23 cellular contexts compared by ENCODE assay signal in genomic region chr3:78847203-78847602, GRCh38.
"Had no signal": no experiment of that assay in that cellular context is flagged by ENCODE, and none has a peak within 500 bp of the region (broad histone marks: within the 10 kb centered on the region; RNA-seq: fewer than 3 reads in every experiment).

No MANE protein-coding gene starts in this region.

- H3K36me3 Mint-ChIP-seq: activated CD8-positive, alpha-beta memory T cell treated with anti-CD3 and anti-CD28 coated beads, Interleukin-2, amount 10 ng/mL, durations not matched to agents 7 days and 5 days; naive thymus-derived CD4-positive, alpha-beta T cell; stimulated activated memory B cell treated with anti-CD40 and anti-IgM and Interleukin-4, amounts not matched to agents 10 μg/mL and 1 μg/mL and 100 μg/mL, for 72 hours; T-cell had no signal

- H3K27ac ChIP-seq: ascending aorta, breast epithelium, heart right ventricle, neutrophil, pancreas, SK-N-MC, spleen, testis had no signal

- H3K4me1 Mint-ChIP-seq: activated B cell treated with CpG ODN at 0.5 μM for 24 hours; activated CD4-positive, alpha-beta memory T cell treated with anti-CD3 and anti-CD28 coated beads, Interleukin-2, amount 10 ng/mL, durations not matched to agents 7 days and 5 days; activated CD8-positive, alpha-beta memory T cell treated with anti-CD3 and anti-CD28 coated beads, Interleukin-2, amount 10 ng/mL, durations not matched to agents 7 days and 5 days; naive thymus-derived CD4-positive, alpha-beta T cell; stimulated activated memory B cell treated with anti-CD40 and anti-IgM and Interleukin-4, amounts not matched to agents 10 μg/mL and 1 μg/mL and 100 μg/mL, for 72 hours; T-cell had no signal

- H3K27me3 Mint-ChIP-seq: activated B cell treated with CpG ODN at 0.5 μM for 24 hours; activated CD4-positive, alpha-beta memory T cell treated with anti-CD3 and anti-CD28 coated beads, Interleukin-2, amount 10 ng/mL, durations not matched to agents 7 days and 5 days; activated CD8-positive, alpha-beta memory T cell treated with anti-CD3 and anti-CD28 coated beads, Interleukin-2, amount 10 ng/mL, durations not matched to agents 7 days and 5 days; naive thymus-derived CD4-positive, alpha-beta T cell; stimulated activated memory B cell treated with anti-CD40 and anti-IgM and Interleukin-4, amounts not matched to agents 10 μg/mL and 1 μg/mL and 100 μg/mL, for 72 hours; T-cell had no signal

- H3K27ac Mint-ChIP-seq: activated B cell treated with CpG ODN at 0.5 μM for 24 hours; activated CD4-positive, alpha-beta memory T cell treated with anti-CD3 and anti-CD28 coated beads, Interleukin-2, amount 10 ng/mL, durations not matched to agents 7 days and 5 days; activated CD8-positive, alpha-beta memory T cell treated with anti-CD3 and anti-CD28 coated beads, Interleukin-2, amount 10 ng/mL, durations not matched to agents 7 days and 5 days; activated T-helper 2 cell treated with anti-CD3 and anti-CD28 coated beads, Interferon-gamma antibody, Interleukin-2, Interleukin-4, amounts not matched to agents 10 μg/mL and 5 μg/mL and 100 μg/mL, durations not matched to agents 14 hours and 24 hours and 36 hours; stimulated activated memory B cell treated with anti-CD40 and anti-IgM and Interleukin-4, amounts not matched to agents 10 μg/mL and 1 μg/mL and 100 μg/mL, for 72 hours; T-cell had no signal

- H3K9me3 ChIP-seq: ascending aorta, breast epithelium, heart right ventricle, mucosa of descending colon, neutrophil, pancreas, spleen, testis had no signal

- H3K4me3 Mint-ChIP-seq: activated B cell treated with CpG ODN at 0.5 μM for 24 hours; activated CD4-positive, alpha-beta memory T cell treated with anti-CD3 and anti-CD28 coated beads, Interleukin-2, amount 10 ng/mL, durations not matched to agents 7 days and 5 days; activated CD8-positive, alpha-beta memory T cell treated with anti-CD3 and anti-CD28 coated beads, Interleukin-2, amount 10 ng/mL, durations not matched to agents 7 days and 5 days; naive thymus-derived CD4-positive, alpha-beta T cell; stimulated activated memory B cell treated with anti-CD40 and anti-IgM and Interleukin-4, amounts not matched to agents 10 μg/mL and 1 μg/mL and 100 μg/mL, for 72 hours; T-cell had no signal

- H3K4me1 ChIP-seq: breast epithelium, pancreas, spleen, testis had no signal

- H3K27me3 ChIP-seq: ascending aorta, breast epithelium, heart right ventricle, neutrophil, pancreas, spleen, testis had no signal

- DNase-seq: activated B cell treated with CpG ODN at 0.5 μM for 24 hours; activated CD4-positive, alpha-beta memory T cell treated with anti-CD3 and anti-CD28 coated beads, Interleukin-2, amount 10 ng/mL, durations not matched to agents 7 days and 5 days; activated CD4-positive, alpha-beta T cell treated with anti-CD3 and anti-CD28 coated beads for 4 hours; activated CD8-positive, alpha-beta memory T cell treated with anti-CD3 and anti-CD28 coated beads, Interleukin-2, amount 10 ng/mL, durations not matched to agents 7 days and 5 days; activated naive CD4-positive, alpha-beta T cell treated with anti-CD3 and anti-CD28 coated beads, Interleukin-2, amount 50 U/mL, for 16 hours; cortex of kidney; effector CD4-positive, alpha-beta T cell; heart right ventricle; mucosa of descending colon; naive thymus-derived CD4-positive, alpha-beta T cell; pancreas; spleen; stimulated activated CD4-positive, alpha-beta T cell treated with anti-CD3 and anti-CD28 coated beads, Interleukin-4, amount 100 ng/mL, for 4 hours; T-cell; testis had no signal

- H3K36me3 ChIP-seq: ascending aorta, breast epithelium, heart right ventricle, neutrophil, pancreas, spleen had no signal

- H3K4me3 ChIP-seq: ascending aorta, breast epithelium, heart right ventricle, mucosa of descending colon, pancreas, SK-N-MC, spleen, testis had no signal

- H3K9me3 Mint-ChIP-seq: activated B cell treated with CpG ODN at 0.5 μM for 24 hours; activated T-helper 2 cell treated with anti-CD3 and anti-CD28 coated beads, Interferon-gamma antibody, Interleukin-2, Interleukin-4, amounts not matched to agents 10 μg/mL and 5 μg/mL and 100 μg/mL, durations not matched to agents 14 hours and 24 hours and 36 hours had no signal

- FAIRE-seq: pancreas had no signal

- ATAC-seq: activated CD8-positive, alpha-beta memory T cell treated with anti-CD3 and anti-CD28 coated beads, Interleukin-2, amount 10 ng/mL, durations not matched to agents 7 days and 5 days; esophagus mucosa; mucosa of descending colon; naive thymus-derived CD4-positive, alpha-beta T cell; sciatic nerve; stimulated activated memory B cell treated with anti-CD40 and anti-IgM and Interleukin-4, amounts not matched to agents 10 μg/mL and 1 μg/mL and 100 μg/mL, for 72 hours; T-cell had no signal
